8 cellular contexts compared by ENCODE assay signal in genomic region chr6:85641916-85642773, GRCh38. TPM values are rescaled to one million over a fixed set of nuclear protein-coding genes. Genes with fewer than 3 reads are reported as not detected.
DNase-seq lines count a peak whose midpoint lies in the region; ATAC-seq, FAIRE-seq and TF ChIP-seq lines count a peak whose summit lies in the region.

No MANE protein-coding gene starts in this region.

- FAIRE-seq in kidney (lab: Jason Lieb, UNC): no peak

- peak overlapping the region; percentile 87 to 91 for H3K4me3 ChIP-seq in kidney (ENCODE audit: low read length in 2 of 2)

- intact Hi-C loops in kidney (cut with DNase I): no loop called here

- H3K36me3 ChIP-seq in kidney (ENCODE audit: control insufficient read depth in 1 of 2, insufficient read depth in 2 of 2, low read length in 2 of 2): peaks cover 3 to 21% of the 10 kb centered on the region in 2 donors

- in situ Hi-C loops in G401 (cut with HindIII; ENCODE audit: low sequenced_read_pairs): no loop called here

- ATAC-seq in GM21526 (IDR thresholded peaks at IDR 0.05; ENCODE audit: low FRiP score, unreplicated experiment) (no peak), GM18517 (IDR thresholded peaks at IDR 0.05; ENCODE audit: unreplicated experiment) (no peak)

- TF ChIP-seq CTCF in kidney (IDR thresholded peaks at IDR 0.05; ENCODE audit: borderline replicate concordance, extremely low read depth, insufficient read depth): no peak

- H3K9ac ChIP-seq in kidney (ENCODE audit: low read length in 2 of 2): peak overlapping the region; percentile 95 to 97

- DNase-seq in G401 (ENCODE audit: low spot score): peak; percentile 57
- DNase-seq in NCI-H1048 (lab: John Stamatoyannopoulos, UW): peak; percentile 22
- DNase-seq in activated CD4-positive, CD25-positive, alpha-beta regulatory T cell treated with anti-CD3 and anti-CD28 coated beads, Interleukin-2, amount 50 U/mL, for 16 hours (ENCODE audit: low read depth, low spot score): peak; percentile 42
- peak in 54 of 61 donors; percentile 8 to 76 (median 46) for DNase-seq in caudate nucleus (lab: John Stamatoyannopoulos, UW)
- peak; percentile 90 for DNase-seq in kidney
- DNase-seq in stimulated activated CD4-positive, alpha-beta T cell treated with anti-CD3 and anti-CD28 coated beads, Interleukin-15, amount 100 ng/mL, for 24 hours: peak; percentile 70

- H3K27ac ChIP-seq in caudate nucleus (ENCODE audit: low read depth, low read length) (peak overlapping the region; percentile 99), kidney (ENCODE audit: low read depth in 2 of 2, low read length in 2 of 2) (peak overlapping the region; percentile 100)

- H3K4me1 ChIP-seq in kidney (ENCODE audit: control insufficient read depth in 1 of 2, insufficient read depth in 1 of 2, low read depth in 1 of 2, low read length in 2 of 2): peaks cover 8 to 17% of the 10 kb centered on the region in 2 donors

- H3K9me3 ChIP-seq in kidney (ENCODE audit: control insufficient read depth in 1 of 2, low read length in 2 of 2): no peaks in the 10 kb centered on the region

RNA-seq across cellular contexts. Expression of gene SYNCRIP, which starts 0.5 kb away (rescaled TPM):
- total RNA-seq in G401 (2014; rRNA removed; shearing (Covaris generic)): 54.3 and 69.6 TPM in 2 replicates
- total RNA-seq in kidney: 109 TPM
- polyA plus RNA-seq in kidney (ENCODE audit: insufficient read depth, low read depth, low replicate concordance): 26.5 TPM

RNA-seq across cellular contexts. Expression of gene SNX14, which starts 48.5 kb away (rescaled TPM):
- 79.4 and 87.5 TPM in 2 replicates for total RNA-seq in G401 (2014; rRNA removed; shearing (Covaris generic))
- total RNA-seq in kidney: 100 TPM
- 125 TPM for polyA plus RNA-seq in kidney (ENCODE audit: insufficient read depth, low read depth, low replicate concordance)

Comparison
In these comparisons a context has a peak if more than half of its experiments do, and no peak if none do; other contexts are left out.
1. DNase-seq: peak in every context shown above with its lines; median percentile 90 in kidney; 70 in stimulated activated CD4-positive, alpha-beta T cell treated with anti-CD3 and anti-CD28 coated beads, Interleukin-15, amount 100 ng/mL, for 24 hours; 57 in G401; 46 in caudate nucleus; 42 in activated CD4-positive, CD25-positive, alpha-beta regulatory T cell treated with anti-CD3 and anti-CD28 coated beads, Interleukin-2, amount 50 U/mL, for 16 hours; 22 in NCI-H1048.